Comparison of ENCODE assay signal across 15 cellular contexts in genomic region chr9:129467739-129468666, GRCh38.
DNase-seq lines count a peak whose midpoint lies in the region; ATAC-seq and TF ChIP-seq lines count a peak whose summit lies in the region.
"Had no signal": no experiment of that assay in that cellular context is flagged by ENCODE, and none has a peak within 500 bp of the region (broad histone marks: within the 10 kb centered on the region; RNA-seq: fewer than 3 reads in every experiment).

No MANE protein-coding gene starts in this region.

- no peak overlapping the region for H3K4me3 ChIP-seq in Panc1 (ENCODE audit: low read depth in 2 of 2, low read length in 2 of 2)
- H3K4me3 ChIP-seq: GM12878 had no signal

- no peak for ATAC-seq in Panc1
- no peak for ATAC-seq in activated naive CD4-positive, alpha-beta T cell treated with anti-CD3 and anti-CD28 coated beads, Interleukin-2, amount 50 U/mL, for 72 hours
- no peak for ATAC-seq in HG03159 (IDR thresholded peaks at IDR 0.05; ENCODE audit: unreplicated experiment)
- ATAC-seq: GM12878 had no signal

- H3K4me1 Mint-ChIP-seq in glutamatergic neuron (ENCODE audit: low read depth, unreplicated experiment): peaks cover 13% of the 10 kb centered on the region
- peaks cover 38% of the 10 kb centered on the region for H3K4me1 Mint-ChIP-seq in progenitor cell of endocrine pancreas (ENCODE audit: low read depth)

- in situ Hi-C loops in Panc1 (cut with HindIII; ENCODE audit: low pct_unique_long_range_greater_than_20kb, low sequenced_read_pairs): no loop called here

- H3K27ac ChIP-seq in Panc1 (ENCODE audit: low read length): peak overlapping the region; percentile 51
- H3K27ac ChIP-seq: 22Rv1 had no signal

- peak; percentile 29 for DNase-seq in DMS53 (lab: John Stamatoyannopoulos, UW)
- no peak for DNase-seq in DMS53 treated with DMSO at 0.1 percent for 48 hours (lab: John Stamatoyannopoulos, UW; ENCODE audit: unreplicated experiment)
- no peak for DNase-seq in Panc1 (ENCODE audit: low read depth, low spot score)
- DNase-seq in glutamatergic neuron: no peak
- no peak for DNase-seq in progenitor cell of endocrine pancreas (ENCODE audit: low spot score, unreplicated experiment)
- DNase-seq in activated naive CD4-positive, alpha-beta T cell treated with anti-CD3 and anti-CD28 coated beads, Interleukin-2, amount 50 U/mL, for 72 hours (ENCODE audit: low spot score in 2 of 2): no peak
- no peak for DNase-seq in NCI-H774 (lab: John Stamatoyannopoulos, UW)
- DNase-seq: Caco-2, KG1, NCI-H2107, NCI-H226, RPMI8226 had no signal

- H3K27me3 ChIP-seq in Panc1 (ENCODE audit: control insufficient read depth, insufficient read depth, low read length): no peaks in the 10 kb centered on the region

- H3K27me3 Mint-ChIP-seq in glutamatergic neuron (ENCODE audit: unreplicated experiment): peaks cover 5% of the 10 kb centered on the region
- no peaks in the 10 kb centered on the region for H3K27me3 Mint-ChIP-seq in progenitor cell of endocrine pancreas

- H3K4me1 ChIP-seq in Panc1 (ENCODE audit: control insufficient read depth, insufficient read depth, low read length): peaks cover 55% of the 10 kb centered on the region

- peak overlapping the region; percentile 62 for H3K27ac Mint-ChIP-seq in glutamatergic neuron (ENCODE audit: unreplicated experiment)
- peak overlapping the region; percentile 37 for H3K27ac Mint-ChIP-seq in progenitor cell of endocrine pancreas
- no peak overlapping the region for H3K27ac Mint-ChIP-seq in activated naive CD4-positive, alpha-beta T cell treated with anti-CD3 and anti-CD28 coated beads, Interleukin-2, amount 50 U/mL, for 72 hours

- BruUV-seq in Panc1 (replicated peaks; lab: Mats Ljungman, UMichigan): no TSS peak

- intact Hi-C loops in Panc1 (cut with micrococcal nuclease; ENCODE audit: unreplicated experiment): no loop called here

- no peaks in the 10 kb centered on the region for H3K36me3 Mint-ChIP-seq in glutamatergic neuron (ENCODE audit: unreplicated experiment)
- no peaks in the 10 kb centered on the region for H3K36me3 Mint-ChIP-seq in progenitor cell of endocrine pancreas (ENCODE audit: insufficient read depth)
- H3K36me3 Mint-ChIP-seq in activated naive CD4-positive, alpha-beta T cell treated with anti-CD3 and anti-CD28 coated beads, Interleukin-2, amount 50 U/mL, for 72 hours: no peaks in the 10 kb centered on the region

- no peak for TF ChIP-seq CTCF in Panc1 (IDR thresholded peaks at IDR 0.05)
- no peak for TF ChIP-seq CTCF in glutamatergic neuron (IDR thresholded peaks at IDR 0.05; ENCODE audit: partially characterized antibody, unreplicated experiment)
- no peak for TF ChIP-seq CTCF in progenitor cell of endocrine pancreas (IDR thresholded peaks at IDR 0.05; ENCODE audit: unreplicated experiment)

- H3K4me3 Mint-ChIP-seq in glutamatergic neuron (ENCODE audit: unreplicated experiment) (no peak overlapping the region), progenitor cell of endocrine pancreas (ENCODE audit: low read depth) (no peak overlapping the region)

- CTCF ChIA-PET in Panc1 (lab: Charles Lee): interaction anchor here (0.6 kb wide), 1 partner anchor 22 kb away, joined by 7 read pairs; no protein-coding TSS in a partner anchor

- no peaks in the 10 kb centered on the region for H3K9me3 ChIP-seq in Panc1 (ENCODE audit: control insufficient read depth, insufficient read depth, low read depth, low read length)
- H3K9me3 ChIP-seq: Caco-2 had no signal

- POLR2A ChIA-PET in Panc1 (lab: Charles Lee): no interaction called here

- H3K36me3 ChIP-seq in Panc1 (ENCODE audit: control insufficient read depth, insufficient read depth, low read length): no peaks in the 10 kb centered on the region

- H3K9me3 Mint-ChIP-seq in glutamatergic neuron (ENCODE audit: unreplicated experiment): peaks cover 8% of the 10 kb centered on the region
- no peaks in the 10 kb centered on the region for H3K9me3 Mint-ChIP-seq in progenitor cell of endocrine pancreas (ENCODE audit: low read depth)
- H3K9me3 Mint-ChIP-seq in activated naive CD4-positive, alpha-beta T cell treated with anti-CD3 and anti-CD28 coated beads, Interleukin-2, amount 50 U/mL, for 72 hours: no peaks in the 10 kb centered on the region

Comparison
In these comparisons a context has a peak if more than half of its experiments do, and no peak if none do; other contexts are left out.
1. H3K27ac Mint-ChIP-seq: peak in glutamatergic neuron (single experiment) and progenitor cell of endocrine pancreas (single experiment); none in activated naive CD4-positive, alpha-beta T cell treated with anti-CD3 and anti-CD28 coated beads, Interleukin-2, amount 50 U/mL, for 72 hours (0 of 2).